23 cellular contexts compared by ENCODE assay signal in the genomic region with DNA sequence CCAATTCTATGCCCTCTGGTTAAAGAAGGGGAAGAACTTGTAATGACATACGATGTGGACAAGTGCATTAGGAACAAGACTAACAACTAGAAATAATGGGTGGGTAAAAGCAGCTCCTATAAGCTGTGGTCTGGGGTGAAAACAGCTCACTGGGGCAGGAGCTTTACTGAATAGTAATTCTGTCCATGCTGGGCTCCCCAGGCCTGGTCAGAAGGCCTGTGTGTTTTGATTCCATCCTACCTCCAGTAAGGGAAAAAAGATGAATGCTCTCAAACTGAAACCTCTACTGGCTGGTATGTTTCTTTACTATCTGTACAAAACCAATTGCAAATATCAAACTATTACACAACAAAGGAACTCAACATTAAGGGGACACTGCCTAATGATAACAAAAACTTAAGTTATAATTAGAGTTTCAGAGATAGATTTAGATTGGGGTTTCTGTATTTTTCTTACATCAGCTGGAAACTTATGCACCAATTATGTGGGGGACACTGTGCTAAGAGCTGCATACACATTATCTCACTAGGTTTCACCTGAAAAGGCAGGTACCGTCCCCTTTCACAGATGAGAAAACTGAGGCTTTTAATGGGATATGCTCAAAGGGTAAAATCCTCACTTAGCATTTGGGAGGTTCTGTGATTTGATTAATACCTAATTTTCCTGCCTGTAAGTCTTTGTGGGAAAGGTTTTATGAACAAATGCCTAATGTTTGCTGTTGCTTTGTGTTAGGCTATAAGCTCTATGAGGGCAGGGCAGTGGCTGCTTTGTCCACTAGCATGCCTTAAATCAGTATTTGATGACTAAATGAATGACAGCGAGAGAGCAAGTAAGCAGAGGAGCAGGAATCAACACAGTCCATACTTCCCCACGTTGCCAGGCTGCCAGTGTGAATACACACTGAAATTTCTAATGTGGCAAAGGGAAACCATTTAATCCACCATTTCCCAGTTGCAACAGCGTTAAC. TPM values are rescaled to one million over a fixed set of nuclear protein-coding genes. Genes with fewer than 3 reads are reported as not detected.
DNase-seq lines count a peak whose midpoint lies in the region; ATAC-seq and TF ChIP-seq lines count a peak whose summit lies in the region.
"Had no signal": no experiment of that assay in that cellular context is flagged by ENCODE, and none has a peak within 500 bp of the region (broad histone marks: within the 10 kb centered on the region; RNA-seq: fewer than 3 reads in every experiment).

No MANE protein-coding gene starts in this region.

- no peak overlapping the region for H2BK120ac ChIP-seq in mesenchymal stem cell (ENCODE audit: low read depth, low read length)

- H3K4me2 ChIP-seq in mesenchymal stem cell (ENCODE audit: low read length, poor library complexity, severe bottlenecking) = no peak overlapping the region
- H3K4me2 ChIP-seq: neural progenitor cell, SK-N-SH, smooth muscle cell had no signal

- no peak overlapping the region for H2BK15ac ChIP-seq in mesenchymal stem cell (ENCODE audit: low read depth, poor library complexity, severe bottlenecking)

- TF ChIP-seq CTCF in HFFc6 (IDR thresholded peaks at IDR 0.05) (no peak), nephron progenitor cell (IDR thresholded peaks at IDR 0.05) (no peak)

- H3K9me3 Mint-ChIP-seq in HFFc6 = peaks cover 5% of the 10 kb centered on the region; the same call in 1 of the 2 replicates
- H3K9me3 Mint-ChIP-seq in nephron progenitor cell = no peaks in the 10 kb centered on the region
- H3K9me3 Mint-ChIP-seq: activated naive CD4-positive, alpha-beta T cell treated with anti-CD3 and anti-CD28 coated beads, Interleukin-2, amount 10 ng/mL, durations not matched to agents 7 days and 5 days; activated T-cell treated with anti-CD3 and anti-CD28 coated beads, Interleukin-2, amount 50 U/mL, for 4 hours; CD8-positive, alpha-beta T cell; endodermal cell; neural progenitor cell had no signal

- H3K36me3 Mint-ChIP-seq in HFFc6 (ENCODE audit: low read depth) (peaks cover 90% of the 10 kb centered on the region), nephron progenitor cell (ENCODE audit: low read depth) (peaks cover 29% of the 10 kb centered on the region)
- H3K36me3 Mint-ChIP-seq: neural progenitor cell had no signal

- H2BK12ac ChIP-seq in mesenchymal stem cell (ENCODE audit: low read length in 2 of 2) = no peak overlapping the region

- H3K4me1 ChIP-seq in adipocyte (ENCODE audit: control insufficient read depth, insufficient read depth, low read length) = peaks cover 44% of the 10 kb centered on the region
- H3K4me1 ChIP-seq in mesenchymal stem cell (ENCODE audit: control insufficient read depth, insufficient read depth, low read depth, low read length) = no peaks in the 10 kb centered on the region
- H3K4me1 ChIP-seq: left lung had no signal

- ATAC-seq in GM18520 (IDR thresholded peaks at IDR 0.05; ENCODE audit: unreplicated experiment) = peak; percentile 14
- no peak for ATAC-seq in HG03571 (IDR thresholded peaks at IDR 0.05; ENCODE audit: unreplicated experiment)
- ATAC-seq in HG02642 (IDR thresholded peaks at IDR 0.05; ENCODE audit: poor library complexity, unreplicated experiment) = no peak
- ATAC-seq: activated T-cell treated with anti-CD3 and anti-CD28 coated beads, Interleukin-2, amount 50 U/mL, for 4 hours; left lung had no signal

- no peak overlapping the region for H3K27ac ChIP-seq in mesenchymal stem cell (ENCODE audit: low read length, poor library complexity, severe bottlenecking)
- H3K27ac ChIP-seq: left lung, neural progenitor cell, WERI-Rb-1 had no signal

- H3K9ac ChIP-seq in adipocyte (ENCODE audit: low read length) = peak overlapping the region; percentile 13
- no peak overlapping the region for H3K9ac ChIP-seq in mesenchymal stem cell (ENCODE audit: low read length)
- H3K9ac ChIP-seq: neural progenitor cell, SK-N-SH had no signal

- no peak overlapping the region for H2AFZ ChIP-seq in mesenchymal stem cell (ENCODE audit: low read depth, low read length)
- H2AFZ ChIP-seq: neural progenitor cell had no signal

- no peak for DNase-seq in HFFc6
- no peak for DNase-seq in adipocyte (ENCODE audit: low read depth)
- no peak for DNase-seq in nephron progenitor cell
- no peak for DNase-seq in NCI-H446 treated with DMSO at 0.1 percent for 48 hours (lab: John Stamatoyannopoulos, UW)
- DNase-seq in mesenchymal stem cell = no peak
- DNase-seq: activated CD4-positive, alpha-beta T cell treated with anti-CD3 and anti-CD28 coated beads, Interleukin-2, amount 50 U/mL, for 4 hours; activated naive CD4-positive, alpha-beta T cell treated with anti-CD3 and anti-CD28 coated beads, Interleukin-2, amount 10 ng/mL, durations not matched to agents 7 days and 5 days; activated T-cell treated with anti-CD3 and anti-CD28 coated beads, Interleukin-2, amount 50 U/mL, for 4 hours; CD8-positive, alpha-beta T cell; endodermal cell; glutamatergic neuron; Karpas-422; left lung; NCI-H1930; NCI-H446; SK-N-SH; stimulated activated CD4-positive, alpha-beta T cell treated with anti-CD3 and anti-CD28 coated beads, Interleukin-4, amount 100 ng/mL, for 1 hour; WERI-Rb-1 had no signal

- no peak overlapping the region for H3K23ac ChIP-seq in mesenchymal stem cell (ENCODE audit: low read length in 2 of 2)

- peaks cover 26% of the 10 kb centered on the region for H3K79me1 ChIP-seq in mesenchymal stem cell (replicated peaks; ENCODE audit: low read length, poor library complexity, severe bottlenecking)

- WGBS in mesenchymal stem cell = 93% methylated on average over 4 of the region's 5 CpGs

- H3K4me3 ChIP-seq in adipocyte (ENCODE audit: low read length) (peak overlapping the region; percentile 0), mesenchymal stem cell (ENCODE audit: insufficient read depth in 1 of 2, low read depth in 1 of 2, low read length in 2 of 2) (no peak overlapping the region)
- H3K4me3 ChIP-seq: left lung, neural progenitor cell, smooth muscle cell had no signal

- no peak overlapping the region for H4K91ac ChIP-seq in mesenchymal stem cell (ENCODE audit: low read length)

- peaks cover 51% of the 10 kb centered on the region for H3K27me3 Mint-ChIP-seq in HFFc6 (ENCODE audit: insufficient read depth)
- H3K27me3 Mint-ChIP-seq in nephron progenitor cell (ENCODE audit: low read depth, poor library complexity) = no peaks in the 10 kb centered on the region
- H3K27me3 Mint-ChIP-seq: activated naive CD4-positive, alpha-beta T cell treated with anti-CD3 and anti-CD28 coated beads, Interleukin-2, amount 10 ng/mL, durations not matched to agents 7 days and 5 days had no signal

- H3K9me3 ChIP-seq in adipocyte (ENCODE audit: control insufficient read depth, low read length) = no peaks in the 10 kb centered on the region
- no peaks in the 10 kb centered on the region for H3K9me3 ChIP-seq in mesenchymal stem cell (ENCODE audit: control insufficient read depth, low read length)
- H3K9me3 ChIP-seq: left lung, SK-N-SH had no signal

- H3K27me3 ChIP-seq in adipocyte (replicated peaks; ENCODE audit: control insufficient read depth, insufficient read depth, low read length) (no peaks in the 10 kb centered on the region), mesenchymal stem cell (ENCODE audit: control insufficient read depth in 1 of 2, insufficient read depth in 1 of 2, low read length in 2 of 2) (no peaks in the 10 kb centered on the region)
- H3K27me3 ChIP-seq: left lung, neural progenitor cell had no signal

- H3K4me1 Mint-ChIP-seq in HFFc6 (ENCODE audit: low read depth) = peaks cover 96% of the 10 kb centered on the region
- peaks cover 65% of the 10 kb centered on the region for H3K4me1 Mint-ChIP-seq in nephron progenitor cell

- no peak overlapping the region for H4K8ac ChIP-seq in mesenchymal stem cell (ENCODE audit: low read length)

- no peak overlapping the region for H2AK5ac ChIP-seq in mesenchymal stem cell (ENCODE audit: low read length, severe bottlenecking)

- peak overlapping the region; percentile 76 for H3K27ac Mint-ChIP-seq in HFFc6
- peak overlapping the region; percentile 66 for H3K27ac Mint-ChIP-seq in nephron progenitor cell
- H3K27ac Mint-ChIP-seq: activated naive CD4-positive, alpha-beta T cell treated with anti-CD3 and anti-CD28 coated beads, Interleukin-2, amount 10 ng/mL, durations not matched to agents 7 days and 5 days; CD8-positive, alpha-beta T cell; endodermal cell; neural progenitor cell had no signal

- peak overlapping the region in 1 of 2 experiments; percentile 57 for H3K18ac ChIP-seq in mesenchymal stem cell (ENCODE audit: low read depth in 1 of 2, low read length in 2 of 2)

- H3K36me3 ChIP-seq in adipocyte (ENCODE audit: control insufficient read depth, insufficient read depth, low read length, severe bottlenecking) (peaks cover 95% of the 10 kb centered on the region), mesenchymal stem cell (ENCODE audit: control insufficient read depth in 1 of 2, insufficient read depth in 2 of 2, low read depth in 1 of 2, low read length in 2 of 2) (peaks cover 0 to 81% of the 10 kb centered on the region in 2 experiments)
- H3K36me3 ChIP-seq: neural progenitor cell, WERI-Rb-1 had no signal

- no peak overlapping the region for H3K4ac ChIP-seq in mesenchymal stem cell (ENCODE audit: low read depth in 1 of 2, low read length in 2 of 2)

- no peak overlapping the region for H3K14ac ChIP-seq in mesenchymal stem cell (ENCODE audit: low read length in 2 of 2)

- H3K4me3 Mint-ChIP-seq in HFFc6 (peak overlapping the region; percentile 61; the same call in 1 of the 2 replicates), nephron progenitor cell (no peak overlapping the region)
- H3K4me3 Mint-ChIP-seq: activated naive CD4-positive, alpha-beta T cell treated with anti-CD3 and anti-CD28 coated beads, Interleukin-2, amount 10 ng/mL, durations not matched to agents 7 days and 5 days; activated T-cell treated with anti-CD3 and anti-CD28 coated beads, Interleukin-2, amount 50 U/mL, for 4 hours; CD8-positive, alpha-beta T cell; endodermal cell; neural progenitor cell had no signal

- H2BK5ac ChIP-seq in mesenchymal stem cell (ENCODE audit: low read depth, low read length, poor library complexity, severe bottlenecking) = no peak overlapping the region

RNA-seq across cellular contexts. Expression of a gene that starts 53.6 kb away (rescaled TPM):
- 100 to 1,000 TPM; 346 to 505 (median 380) TPM for total RNA-seq in HFFc6 (2021; fragmentation: NEBNext Ultra II Directional; extraction: Animal tissue kit (Norgen Biotek cat#: 25700))
- polyA plus RNA-seq in mesenchymal stem cell (2013, experiment 1 of 2) = 31.5 TPM
- polyA plus RNA-seq in mesenchymal stem cell (2013, experiment 2 of 2) = 32.3 TPM
